Comparison of ENCODE assay signal across 19 cellular contexts in the genomic region with DNA sequence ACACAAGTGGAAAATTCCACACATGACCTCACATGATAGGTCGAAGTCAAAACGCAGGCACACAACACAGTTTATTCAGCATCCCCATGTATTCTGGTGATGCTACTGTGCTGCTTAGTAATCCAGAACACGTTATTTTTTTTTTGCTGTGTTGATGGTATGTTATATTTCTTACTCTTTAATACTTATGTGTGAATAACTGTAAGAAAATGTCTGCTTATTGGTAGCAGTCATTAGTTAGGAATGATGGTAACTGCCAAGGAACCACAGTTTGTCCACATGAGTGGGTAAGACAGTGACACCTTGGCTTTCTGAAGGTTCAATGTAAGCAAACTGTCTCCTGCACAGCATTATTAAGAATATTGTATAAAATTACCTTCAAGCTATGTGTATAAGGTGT.
"Had no signal": no experiment of that assay in that cellular context is flagged by ENCODE, and none has a peak within 500 bp of the region (broad histone marks: within the 10 kb centered on the region; RNA-seq: fewer than 3 reads in every experiment).

No MANE protein-coding gene starts in this region.

- H3K4me1 ChIP-seq: left ventricle myocardium inferior, right atrium auricular region, upper lobe of right lung had no signal

- DNase-seq: activated B cell treated with CpG ODN at 0.5 μM for 24 hours; activated CD4-positive, alpha-beta memory T cell treated with anti-CD3 and anti-CD28 coated beads, Interleukin-2, amount 10 ng/mL, durations not matched to agents 7 days and 5 days; activated CD4-positive, alpha-beta T cell treated with anti-CD3 and anti-CD28 coated beads for 4 hours; activated CD8-positive, alpha-beta memory T cell treated with anti-CD3 and anti-CD28 coated beads, Interleukin-2, amount 10 ng/mL, durations not matched to agents 7 days and 5 days; activated naive CD8-positive, alpha-beta T cell treated with anti-CD3 and anti-CD28 coated beads for 36 hours; amniotic stem cell; body of pancreas; central memory CD4-positive, alpha-beta T cell; erythroblast; head of caudate nucleus; kidney; left ventricle myocardium inferior; upper lobe of right lung had no signal

- H3K27me3 ChIP-seq: body of pancreas, right atrium auricular region, upper lobe of right lung had no signal

- H3K9me3 ChIP-seq: body of pancreas, right atrium auricular region, upper lobe of right lung had no signal

- H3K36me3 ChIP-seq: left ventricle myocardium inferior, right atrium auricular region, upper lobe of right lung had no signal

- H3K27ac Mint-ChIP-seq: activated B cell treated with CpG ODN at 0.5 μM for 24 hours; activated CD4-positive, alpha-beta memory T cell treated with anti-CD3 and anti-CD28 coated beads, Interleukin-2, amount 10 ng/mL, durations not matched to agents 7 days and 5 days; activated CD8-positive, alpha-beta memory T cell treated with anti-CD3 and anti-CD28 coated beads, Interleukin-2, amount 10 ng/mL, durations not matched to agents 7 days and 5 days; activated naive CD8-positive, alpha-beta T cell treated with anti-CD3 and anti-CD28 coated beads for 36 hours; progenitor cell of endocrine pancreas; stimulated activated naive CD8-positive, alpha-beta T cell treated with anti-CD3 and anti-CD28 coated beads, Interleukin-15, Interleukin-2, amounts not matched to agents 100 ng/mL and 50 ng/mL, for 24 hours; T-helper 2 cell treated with Interferon-gamma antibody and Interleukin-4, amounts not matched to agents 5 μg/mL and 100 μg/mL, for 36 hours had no signal

- H3K9me3 Mint-ChIP-seq: activated B cell treated with CpG ODN at 0.5 μM for 24 hours; activated naive CD8-positive, alpha-beta T cell treated with anti-CD3 and anti-CD28 coated beads for 36 hours; stimulated activated naive CD8-positive, alpha-beta T cell treated with anti-CD3 and anti-CD28 coated beads, Interleukin-15, Interleukin-2, amounts not matched to agents 100 ng/mL and 50 ng/mL, for 24 hours had no signal

- H3K4me1 Mint-ChIP-seq: activated B cell treated with CpG ODN at 0.5 μM for 24 hours; activated CD4-positive, alpha-beta memory T cell treated with anti-CD3 and anti-CD28 coated beads, Interleukin-2, amount 10 ng/mL, durations not matched to agents 7 days and 5 days; activated CD8-positive, alpha-beta memory T cell treated with anti-CD3 and anti-CD28 coated beads, Interleukin-2, amount 10 ng/mL, durations not matched to agents 7 days and 5 days; activated naive CD8-positive, alpha-beta T cell treated with anti-CD3 and anti-CD28 coated beads for 36 hours had no signal

- H3K4me3 ChIP-seq: body of pancreas, coronary artery, left ventricle myocardium inferior, right atrium auricular region, upper lobe of right lung had no signal

- H3K4me3 Mint-ChIP-seq: activated B cell treated with CpG ODN at 0.5 μM for 24 hours; activated CD4-positive, alpha-beta memory T cell treated with anti-CD3 and anti-CD28 coated beads, Interleukin-2, amount 10 ng/mL, durations not matched to agents 7 days and 5 days; activated CD8-positive, alpha-beta memory T cell treated with anti-CD3 and anti-CD28 coated beads, Interleukin-2, amount 10 ng/mL, durations not matched to agents 7 days and 5 days; activated naive CD8-positive, alpha-beta T cell treated with anti-CD3 and anti-CD28 coated beads for 36 hours; stimulated activated naive CD8-positive, alpha-beta T cell treated with anti-CD3 and anti-CD28 coated beads, Interleukin-15, Interleukin-2, amounts not matched to agents 100 ng/mL and 50 ng/mL, for 24 hours; T-helper 2 cell treated with Interferon-gamma antibody and Interleukin-4, amounts not matched to agents 5 μg/mL and 100 μg/mL, for 36 hours had no signal

- FAIRE-seq: frontal cortex, kidney had no signal

- H3K27me3 Mint-ChIP-seq: progenitor cell of endocrine pancreas had no signal

- H3K36me3 Mint-ChIP-seq: activated CD8-positive, alpha-beta memory T cell treated with anti-CD3 and anti-CD28 coated beads, Interleukin-2, amount 10 ng/mL, durations not matched to agents 7 days and 5 days; activated naive CD8-positive, alpha-beta T cell treated with anti-CD3 and anti-CD28 coated beads for 36 hours had no signal

- H3K27ac ChIP-seq: body of pancreas, coronary artery, left ventricle myocardium inferior, right atrium auricular region, upper lobe of right lung had no signal

- ATAC-seq: activated CD8-positive, alpha-beta memory T cell treated with anti-CD3 and anti-CD28 coated beads, Interleukin-2, amount 10 ng/mL, durations not matched to agents 7 days and 5 days; body of pancreas; upper lobe of right lung had no signal
